ENCODE assay signal across 8 cellular contexts in the genomic region with DNA sequence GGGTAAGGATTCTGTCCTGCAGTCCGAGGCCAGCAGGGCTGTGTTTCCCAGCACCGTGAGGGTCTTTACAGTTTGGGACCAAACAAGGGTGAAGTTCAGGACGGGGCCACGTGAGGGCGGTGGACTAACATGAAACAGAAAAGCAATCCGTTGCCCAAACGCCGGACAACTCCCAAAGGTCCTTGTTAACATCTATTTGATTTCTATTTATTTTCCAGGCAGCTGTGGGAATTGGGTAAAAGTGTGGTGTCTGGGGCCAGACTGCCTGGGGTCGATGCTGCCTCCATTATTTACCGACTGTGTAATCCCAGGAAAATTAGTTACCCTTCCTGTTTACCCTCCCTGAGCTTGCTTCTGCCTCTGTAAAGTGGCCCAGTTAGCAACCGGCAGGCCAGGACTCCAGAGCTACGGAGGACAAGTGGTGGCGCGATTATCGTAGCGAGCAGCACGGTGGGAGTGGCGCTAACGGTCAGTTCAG.
DNase-seq lines count a peak whose midpoint lies in the region; ATAC-seq, FAIRE-seq and TF ChIP-seq lines count a peak whose summit lies in the region.

No MANE protein-coding gene starts in this region.

- H3K4me2 ChIP-seq in Karpas-422 (ENCODE audit: low read depth, low read length, poor library complexity, severe bottlenecking) (no peak overlapping the region), K562 (ENCODE audit: insufficient read depth, low read length) (peak overlapping the region; percentile 70)

- peak; percentile 81 to 85 (median 82) for TF ChIP-seq CTCF in K562 (IDR thresholded peaks at IDR 0.05 in 2 of 3, conservative IDR thresholded peaks at IDR 0.05 in 1 of 3; ENCODE audit: insufficient read depth in 2 of 3, low read depth in 1 of 3, low read length in 3 of 3)

- H3K4me1 ChIP-seq in Karpas-422 (ENCODE audit: low read length) (no peaks in the 10 kb centered on the region), SJCRH30 (peaks cover 18% of the 10 kb centered on the region), K562 (replicated peaks in 1 of 2; ENCODE audit: control insufficient read depth in 2 of 2, insufficient read depth in 2 of 2, low read length in 2 of 2) (peaks cover 2 to 7% of the 10 kb centered on the region in 2 experiments; a peak in 3 of 5 replicates)

- ATAC-seq in K562 (peak; percentile 95), sciatic nerve (peak; percentile 88), HG02938 (IDR thresholded peaks at IDR 0.05; ENCODE audit: unreplicated experiment) (no peak)

- peak; percentile 52 to 81 for TF ChIP-seq RAD21 in K562 (CRISPR knock-in tag; conservative IDR thresholded peaks at IDR 0.05 in 1 of 2, IDR thresholded peaks at IDR 0.05 in 1 of 2)

- CTCF ChIA-PET in K562 (lab: Yijun Ruan, JAX; ENCODE audit: low intra/inter-chr PET ratio): interaction anchor here (1.5 to 1.7 kb wide), 2 partner anchors 177 to 233 kb away, joined by 10 to 11 read pairs; no protein-coding TSS in a partner anchor

- H3K9me1 ChIP-seq in K562 (ENCODE audit: control insufficient read depth, insufficient read depth, low read length): no peaks in the 10 kb centered on the region

- no peaks in the 10 kb centered on the region for H3K79me2 ChIP-seq in Karpas-422 (ENCODE audit: low read length)
- no peaks in the 10 kb centered on the region for H3K79me2 ChIP-seq in K562 (ENCODE audit: control insufficient read depth, insufficient read depth, low read length)

- H3K36me3 ChIP-seq in Karpas-422 (ENCODE audit: insufficient read depth, low read length) (no peaks in the 10 kb centered on the region), SJCRH30 (no peaks in the 10 kb centered on the region), K562 (ENCODE audit: control insufficient read depth, insufficient read depth, low read length) (no peaks in the 10 kb centered on the region)

- H3K27me3 ChIP-seq in Karpas-422 (ENCODE audit: low read length) (no peaks in the 10 kb centered on the region), SJCRH30 (no peaks in the 10 kb centered on the region), K562 (ENCODE audit: control insufficient read depth in 2 of 2, insufficient read depth in 2 of 2, low read length in 2 of 2) (peaks cover 9 to 34% of the 10 kb centered on the region in 2 experiments)

- intact Hi-C loops in K562 (cut with micrococcal nuclease) (loop anchor here (1.0 to 5.0 kb wide), 5 partner anchors 65 to 231 kb away; a partner anchor contains a TSS), sciatic nerve (cut with DNase I) (loop anchor here (5.0 to 10.0 kb wide), 2 partner anchors 215 to 238 kb away; no protein-coding TSS in a partner anchor)

- H3K9me2 ChIP-seq in Karpas-422 (replicated peaks; ENCODE audit: insufficient read depth, low read length): no peaks in the 10 kb centered on the region

- peak; percentile 86 for FAIRE-seq in K562 (lab: Jason Lieb, UNC)

- no peaks in the 10 kb centered on the region for H4K20me1 ChIP-seq in Karpas-422 (ENCODE audit: insufficient read depth, low read depth, low read length)
- no peaks in the 10 kb centered on the region for H4K20me1 ChIP-seq in K562 (replicated peaks; ENCODE audit: control insufficient read depth, insufficient read depth, low read length)

- no TSS peak for BruUV-seq in K562 (replicated peaks; lab: Mats Ljungman, UMichigan)

- H3K4me3 ChIP-seq in Karpas-422 (ENCODE audit: low read length) (no peak overlapping the region), SJCRH30 (peak overlapping the region; percentile 36), K562 (no peak overlapping the region)

- H2AFZ ChIP-seq in Karpas-422 (ENCODE audit: low read length) (no peak overlapping the region), K562 (ENCODE audit: low read depth, low read length) (peak overlapping the region; percentile 86)

- H3K9me3 ChIP-seq in Karpas-422 (ENCODE audit: low read length) (no peaks in the 10 kb centered on the region), SJCRH30 (replicated peaks) (no peaks in the 10 kb centered on the region), K562 (replicated peaks; ENCODE audit: control insufficient read depth, insufficient read depth, low read depth, low read length) (no peaks in the 10 kb centered on the region)

- in situ Hi-C loops in K562 (cut with MboI): loop anchor here (5.0 kb wide), 1 partner anchor 225 kb away; no protein-coding TSS in a partner anchor

- TF ChIP-seq POLR2A in K562 (conservative IDR thresholded peaks at IDR 0.05): no peak

- H3K9ac ChIP-seq in Karpas-422 (ENCODE audit: low read length): no peak overlapping the region
- peak overlapping the region in 1 of 2 experiments; percentile 84; a peak in 1 of 4 replicates for H3K9ac ChIP-seq in K562 (ENCODE audit: insufficient read depth in 1 of 2, low read depth in 2 of 2, low read length in 2 of 2)

- POLR2A ChIA-PET in K562 (lab: Yijun Ruan, JAX): interaction anchor here (0.6 to 2.3 kb wide), 5 partner anchors 8 to 364 kb away, joined by 3 to 4 read pairs (median 4); no protein-coding TSS in a partner anchor

- H3K27ac ChIP-seq in Karpas-422 (ENCODE audit: low read length): no peak overlapping the region
- no peak overlapping the region for H3K27ac ChIP-seq in SJCRH30
- H3K27ac ChIP-seq in K562 (ENCODE audit: extremely low read depth, low read depth, low read length): no peak overlapping the region

- WGBS in K562 (ENCODE audit: insufficient coverage, low coverage, missing lambda C conversion rate): under 1% methylated on average over 19 of the region's 19 CpGs

- peak; percentile 11 to 46 for DNase-seq in activated CD4-positive, alpha-beta T cell treated with anti-CD3 and anti-CD28 coated beads for 24 hours (ENCODE audit: low read depth in 2 of 2)
- DNase-seq in activated CD4-positive, alpha-beta T cell treated with anti-CD3 and anti-CD28 coated beads for 1 hour: no peak
- DNase-seq in Karpas-422 (peak; percentile 87), SJCRH30 (peak; percentile 89 to 95), K562 (ENCODE audit: extremely low read depth in 1 of 4, low spot score in 3 of 4) (peak; percentile 65 to 83 (median 69)), iPS DF 19.7 (ENCODE audit: low read depth, low spot score) (peak; percentile 70), sciatic nerve (ENCODE audit: low spot score) (peak; percentile 86)

- TF ChIP-seq EP300 in K562 (IDR thresholded peaks at IDR 0.05; ENCODE audit: low read length): no peak

TF ChIP-seq in K562, 482 proteins besides CTCF, POLR2A, EP300 and RAD21 (continues in another document):
- TF ChIP-seq GTF2F1 (IDR thresholded peaks at IDR 0.05; ENCODE audit: low read depth, low read length) (no peak), ETV6 (IDR thresholded peaks at IDR 0.05; ENCODE audit: borderline replicate concordance in 1 of 2, low read depth in 2 of 2, low read length in 1 of 2) (no peak), ETV6 (CRISPR knock-in tag; IDR thresholded peaks at IDR 0.05; ENCODE audit: borderline replicate concordance) (no peak), ARNT (IDR thresholded peaks at IDR 0.05) (no peak), POLR2G (IDR thresholded peaks at IDR 0.05; ENCODE audit: low read depth, low read length) (no peak), ZNF830 (CRISPR knock-in tag; IDR thresholded peaks at IDR 0.05) (no peak), ZBTB7A (IDR thresholded peaks at IDR 0.05; ENCODE audit: borderline replicate concordance, control insufficient read depth, low read depth, low read length) (peak; percentile 41; the same call in 1 of the 2 replicates), ZNF133 (CRISPR knock-in tag; IDR thresholded peaks at IDR 0.05) (no peak), ZNF165 (CRISPR knock-in tag; IDR thresholded peaks at IDR 0.05; ENCODE audit: borderline replicate concordance) (no peak)
- TF ChIP-seq, protein P1, sequence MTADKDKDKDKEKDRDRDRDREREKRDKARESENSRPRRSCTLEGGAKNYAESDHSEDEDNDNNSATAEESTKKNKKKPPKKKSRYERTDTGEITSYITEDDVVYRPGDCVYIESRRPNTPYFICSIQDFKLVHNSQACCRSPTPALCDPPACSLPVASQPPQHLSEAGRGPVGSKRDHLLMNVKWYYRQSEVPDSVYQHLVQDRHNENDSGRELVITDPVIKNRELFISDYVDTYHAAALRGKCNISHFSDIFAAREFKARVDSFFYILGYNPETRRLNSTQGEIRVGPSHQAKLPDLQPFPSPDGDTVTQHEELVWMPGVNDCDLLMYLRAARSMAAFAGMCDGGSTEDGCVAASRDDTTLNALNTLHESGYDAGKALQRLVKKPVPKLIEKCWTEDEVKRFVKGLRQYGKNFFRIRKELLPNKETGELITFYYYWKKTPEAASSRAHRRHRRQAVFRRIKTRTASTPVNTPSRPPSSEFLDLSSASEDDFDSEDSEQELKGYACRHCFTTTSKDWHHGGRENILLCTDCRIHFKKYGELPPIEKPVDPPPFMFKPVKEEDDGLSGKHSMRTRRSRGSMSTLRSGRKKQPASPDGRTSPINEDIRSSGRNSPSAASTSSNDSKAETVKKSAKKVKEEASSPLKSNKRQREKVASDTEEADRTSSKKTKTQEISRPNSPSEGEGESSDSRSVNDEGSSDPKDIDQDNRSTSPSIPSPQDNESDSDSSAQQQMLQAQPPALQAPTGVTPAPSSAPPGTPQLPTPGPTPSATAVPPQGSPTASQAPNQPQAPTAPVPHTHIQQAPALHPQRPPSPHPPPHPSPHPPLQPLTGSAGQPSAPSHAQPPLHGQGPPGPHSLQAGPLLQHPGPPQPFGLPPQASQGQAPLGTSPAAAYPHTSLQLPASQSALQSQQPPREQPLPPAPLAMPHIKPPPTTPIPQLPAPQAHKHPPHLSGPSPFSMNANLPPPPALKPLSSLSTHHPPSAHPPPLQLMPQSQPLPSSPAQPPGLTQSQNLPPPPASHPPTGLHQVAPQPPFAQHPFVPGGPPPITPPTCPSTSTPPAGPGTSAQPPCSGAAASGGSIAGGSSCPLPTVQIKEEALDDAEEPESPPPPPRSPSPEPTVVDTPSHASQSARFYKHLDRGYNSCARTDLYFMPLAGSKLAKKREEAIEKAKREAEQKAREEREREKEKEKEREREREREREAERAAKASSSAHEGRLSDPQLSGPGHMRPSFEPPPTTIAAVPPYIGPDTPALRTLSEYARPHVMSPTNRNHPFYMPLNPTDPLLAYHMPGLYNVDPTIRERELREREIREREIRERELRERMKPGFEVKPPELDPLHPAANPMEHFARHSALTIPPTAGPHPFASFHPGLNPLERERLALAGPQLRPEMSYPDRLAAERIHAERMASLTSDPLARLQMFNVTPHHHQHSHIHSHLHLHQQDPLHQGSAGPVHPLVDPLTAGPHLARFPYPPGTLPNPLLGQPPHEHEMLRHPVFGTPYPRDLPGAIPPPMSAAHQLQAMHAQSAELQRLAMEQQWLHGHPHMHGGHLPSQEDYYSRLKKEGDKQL (CRISPR knock-in tag; IDR thresholded peaks at IDR 0.05; ENCODE audit: borderline replicate concordance): no peak
- TF ChIP-seq, protein P2, sequence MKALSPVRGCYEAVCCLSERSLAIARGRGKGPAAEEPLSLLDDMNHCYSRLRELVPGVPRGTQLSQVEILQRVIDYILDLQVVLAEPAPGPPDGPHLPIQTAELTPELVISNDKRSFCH (CRISPR knock-in tag; IDR thresholded peaks at IDR 0.05): no peak
- TF ChIP-seq, protein P2 (tag; IDR thresholded peaks at IDR 0.05): no peak
